In genomic region chr13:106630162-106630561, GRCh38 we compare ENCODE assay signal across 23 cellular contexts.
"Had no signal": no experiment of that assay in that cellular context is flagged by ENCODE, and none has a peak within 500 bp of the region (broad histone marks: within the 10 kb centered on the region; RNA-seq: fewer than 3 reads in every experiment).

No MANE protein-coding gene starts in this region.

- H3K4me1 ChIP-seq: foreskin keratinocyte, gastroesophageal sphincter, left lung, prostate gland, sigmoid colon, testis, tibial artery had no signal

- H3K9ac ChIP-seq: neural progenitor cell had no signal

- H3K27me3 ChIP-seq: gastroesophageal sphincter, left lung, neural progenitor cell, sigmoid colon, testis had no signal

- H3K9me3 ChIP-seq: gastroesophageal sphincter, left lung, prostate gland, sigmoid colon, testis, tibial artery had no signal

- H3K36me3 ChIP-seq: gastroesophageal sphincter, left lung, neural progenitor cell, prostate gland, sigmoid colon, tibial artery had no signal

- ATAC-seq: esophagus mucosa; foreskin keratinocyte; gastroesophageal sphincter; left lung; naive thymus-derived CD8-positive, alpha-beta T cell; right cardiac atrium; stimulated activated memory B cell treated with anti-CD40 and anti-IgM and Interleukin-4, amounts not matched to agents 10 μg/mL and 1 μg/mL and 100 μg/mL, for 72 hours; stimulated activated naive CD8-positive, alpha-beta T cell treated with anti-CD3 and anti-CD28 coated beads, Interleukin-15, Interleukin-2, amounts not matched to agents 100 U/mL and 50 U/mL, for 24 hours had no signal

- H3K4me3 Mint-ChIP-seq: dendritic cell treated with granulocyte-macrophage colony-stimulating factor and Interleukin-4, amounts not matched to agents 40 ng/mL and 50 ng/mL, for 4 days; endodermal cell; naive thymus-derived CD8-positive, alpha-beta T cell; neural progenitor cell; stimulated activated memory B cell treated with anti-CD40 and anti-IgM and Interleukin-4, amounts not matched to agents 10 μg/mL and 1 μg/mL and 100 μg/mL, for 72 hours; type B pancreatic cell had no signal

- H2AFZ ChIP-seq: neural progenitor cell had no signal

- H3K4me2 ChIP-seq: neural progenitor cell had no signal

- H3K27ac ChIP-seq: epithelial cell of prostate, foreskin keratinocyte, gastroesophageal sphincter, left lung, neural progenitor cell, prostate gland, sigmoid colon, testis, tibial artery had no signal

- H3K4me1 Mint-ChIP-seq: stimulated activated memory B cell treated with anti-CD40 and anti-IgM and Interleukin-4, amounts not matched to agents 10 μg/mL and 1 μg/mL and 100 μg/mL, for 72 hours had no signal

- H3K27me3 Mint-ChIP-seq: dendritic cell treated with granulocyte-macrophage colony-stimulating factor and Interleukin-4, amounts not matched to agents 40 ng/mL and 50 ng/mL, for 4 days had no signal

- H3K27ac Mint-ChIP-seq: dendritic cell treated with granulocyte-macrophage colony-stimulating factor and Interleukin-4, amounts not matched to agents 40 ng/mL and 50 ng/mL, for 4 days; endodermal cell; naive thymus-derived CD8-positive, alpha-beta T cell; neural progenitor cell; stimulated activated memory B cell treated with anti-CD40 and anti-IgM and Interleukin-4, amounts not matched to agents 10 μg/mL and 1 μg/mL and 100 μg/mL, for 72 hours; type B pancreatic cell had no signal

- DNase-seq: effector CD8-positive, alpha-beta T cell; endodermal cell; foreskin keratinocyte; kidney; left lung; naive thymus-derived CD8-positive, alpha-beta T cell; nucleus accumbens; right cardiac atrium; sigmoid colon; stimulated activated CD4-positive, alpha-beta T cell treated with anti-CD3 and anti-CD28 coated beads, Interleukin-2, amount 100 ng/mL, for 24 hours; stimulated activated CD4-positive, alpha-beta T cell treated with anti-CD3 and anti-CD28 coated beads, Interleukin-4, amount 100 ng/mL, for 24 hours; stimulated activated naive CD8-positive, alpha-beta T cell treated with anti-CD3 and anti-CD28 coated beads, Interleukin-15, Interleukin-2, amounts not matched to agents 100 U/mL and 50 U/mL, for 24 hours; substantia nigra; testis; tibial artery had no signal

- H3K36me3 Mint-ChIP-seq: naive thymus-derived CD8-positive, alpha-beta T cell; stimulated activated memory B cell treated with anti-CD40 and anti-IgM and Interleukin-4, amounts not matched to agents 10 μg/mL and 1 μg/mL and 100 μg/mL, for 72 hours; type B pancreatic cell had no signal

- H3K4me3 ChIP-seq: gastroesophageal sphincter, left lung, neural progenitor cell, prostate gland, sigmoid colon, testis, tibial artery had no signal

- H3K9me3 Mint-ChIP-seq: dendritic cell treated with granulocyte-macrophage colony-stimulating factor and Interleukin-4, amounts not matched to agents 40 ng/mL and 50 ng/mL, for 4 days; endodermal cell; naive thymus-derived CD8-positive, alpha-beta T cell; stimulated activated memory B cell treated with anti-CD40 and anti-IgM and Interleukin-4, amounts not matched to agents 10 μg/mL and 1 μg/mL and 100 μg/mL, for 72 hours; type B pancreatic cell had no signal
